ENCODE assay signal across 8 cellular contexts in genomic region chr16:66408181-66409048, GRCh38. TPM values are rescaled to one million over a fixed set of nuclear protein-coding genes. Genes with fewer than 3 reads are reported as not detected.
DNase-seq lines count a peak whose midpoint lies in the region; ATAC-seq and TF ChIP-seq lines count a peak whose summit lies in the region.

No MANE protein-coding gene starts in this region.

- H3K79me2 ChIP-seq in DND-41 (ENCODE audit: insufficient read depth, low read length) = no peaks in the 10 kb centered on the region; the same call in 1 of the 2 replicates

- peak overlapping the region; percentile 10 to 61; a peak in 3 of 4 replicates for H3K4me3 ChIP-seq in DND-41 (ENCODE audit: low read depth in 1 of 2, low read length in 2 of 2)
- H3K4me3 ChIP-seq in right atrium auricular region = peak overlapping the region in 1 of 2 donors; percentile 7

- peak overlapping the region; percentile 74 for H3K4me2 ChIP-seq in DND-41 (ENCODE audit: insufficient read depth, low read length)

- peak overlapping the region; percentile 60 for H3K9ac ChIP-seq in DND-41 (ENCODE audit: low read depth, low read length)

- no peak for TF ChIP-seq CTCF in DND-41 (IDR thresholded peaks at IDR 0.05; ENCODE audit: borderline replicate concordance, extremely low read depth, low read length, poor library complexity, severe bottlenecking)
- TF ChIP-seq CTCF in right atrium auricular region (IDR thresholded peaks at IDR 0.05) = no peak

- H3K27me3 ChIP-seq in DND-41 (ENCODE audit: insufficient read depth, low read length, poor library complexity) (no peaks in the 10 kb centered on the region), right atrium auricular region (no peaks in the 10 kb centered on the region)

- ATAC-seq in DND-41 (ENCODE audit: insufficient read depth, low read depth) = peak; percentile 79
- no peak for ATAC-seq in GM18861 (IDR thresholded peaks at IDR 0.05; ENCODE audit: unreplicated experiment)
- ATAC-seq in GM19351 (IDR thresholded peaks at IDR 0.05; ENCODE audit: unreplicated experiment) = no peak

- H2AFZ ChIP-seq in DND-41 (ENCODE audit: low read depth, low read length) = peak overlapping the region; percentile 77

- H3K36me3 ChIP-seq in DND-41 (ENCODE audit: insufficient read depth, low read length) (peaks cover 4% of the 10 kb centered on the region; the same call in 1 of the 2 replicates), right atrium auricular region (no peaks in the 10 kb centered on the region)

- H3K4me1 ChIP-seq in DND-41 (ENCODE audit: insufficient read depth, low read length) = peaks cover 39% of the 10 kb centered on the region
- peaks cover 0 to 28% of the 10 kb centered on the region in 2 donors for H3K4me1 ChIP-seq in right atrium auricular region

- no peaks in the 10 kb centered on the region for H4K20me1 ChIP-seq in DND-41 (ENCODE audit: insufficient read depth, low read length)

- DNase-seq in DND-41 (peak; percentile 66), MV-4-11 (lab: John Stamatoyannopoulos, UW) (peak; percentile 78), right atrium auricular region (ENCODE audit: low spot score) (peak; percentile 59), NCI-H1105 treated with DMSO at 0.1 percent for 48 hours (lab: John Stamatoyannopoulos, UW) (no peak)
- DNase-seq in activated naive CD4-positive, alpha-beta T cell treated with anti-CD3 and anti-CD28 coated beads, Interleukin-2, amount 50 U/mL, for 16 hours = peak; percentile 41
- DNase-seq in stimulated activated CD4-positive, alpha-beta T cell treated with anti-CD3 and anti-CD28 coated beads, Interleukin-4, amount 100 ng/mL, for 24 hours = peak; percentile 45

- H3K27ac ChIP-seq in DND-41 (ENCODE audit: low read length) = peak overlapping the region; percentile 83
- H3K27ac ChIP-seq in right atrium auricular region = peak overlapping the region; percentile 68 to 69

- H3K9me3 ChIP-seq in DND-41 (ENCODE audit: insufficient read depth, low read length, severe bottlenecking) = peaks cover 7% of the 10 kb centered on the region
- no peaks in the 10 kb centered on the region for H3K9me3 ChIP-seq in right atrium auricular region

RNA-seq across cellular contexts. Expression of gene BEAN1, which starts 18.7 kb away (rescaled TPM):
- total RNA-seq in right atrium auricular region = under 1 TPM; 0.48 to 0.75 TPM

RNA-seq across cellular contexts. Expression of gene CDH5, which starts 41.9 kb away (rescaled TPM):
- 10 to 100 TPM; 47.4 to 58.0 TPM for total RNA-seq in right atrium auricular region
